ENCODE assay signal across 22 cellular contexts in genomic region chr6:53605543-53606235, GRCh38. TPM values are rescaled to one million over a fixed set of nuclear protein-coding genes. Genes with fewer than 3 reads are reported as not detected.
"Had no signal": no experiment of that assay in that cellular context is flagged by ENCODE, and none has a peak within 500 bp of the region (broad histone marks: within the 10 kb centered on the region; RNA-seq: fewer than 3 reads in every experiment).

No MANE protein-coding gene starts in this region.

- H3K36me3 ChIP-seq: cardiac muscle cell, gastrocnemius medialis, neutrophil, spleen had no signal

- H3K79me2 ChIP-seq: parathyroid adenoma had no signal

- H3K4me1 Mint-ChIP-seq: activated CD4-positive, alpha-beta memory T cell treated with anti-CD3 and anti-CD28 coated beads, Interleukin-2, amount 10 ng/mL, durations not matched to agents 7 days and 5 days; activated CD8-positive, alpha-beta memory T cell treated with anti-CD3 and anti-CD28 coated beads, Interleukin-2, amount 10 ng/mL, durations not matched to agents 7 days and 5 days; activated naive CD8-positive, alpha-beta T cell treated with anti-CD3 and anti-CD28 coated beads for 36 hours; immature natural killer cell; naive thymus-derived CD8-positive, alpha-beta T cell; stimulated activated memory B cell treated with anti-CD40 and anti-IgM and Interleukin-4, amounts not matched to agents 10 μg/mL and 1 μg/mL and 100 μg/mL, for 72 hours had no signal

- H3K9me3 Mint-ChIP-seq: activated CD4-positive, alpha-beta memory T cell treated with anti-CD3 and anti-CD28 coated beads, Interleukin-2, amount 10 ng/mL, durations not matched to agents 7 days and 5 days; activated naive CD8-positive, alpha-beta T cell treated with anti-CD3 and anti-CD28 coated beads for 36 hours; immature natural killer cell; stimulated activated memory B cell treated with anti-CD40 and anti-IgM and Interleukin-4, amounts not matched to agents 10 μg/mL and 1 μg/mL and 100 μg/mL, for 72 hours; T-helper 2 cell treated with Interferon-gamma antibody and Interleukin-4, amounts not matched to agents 5 μg/mL and 100 μg/mL, for 36 hours had no signal

- H2AFZ ChIP-seq: parathyroid adenoma had no signal

- H3K9ac ChIP-seq: parathyroid adenoma had no signal

- FAIRE-seq: TTC549 had no signal

- H3K4me3 Mint-ChIP-seq: activated CD4-positive, alpha-beta memory T cell treated with anti-CD3 and anti-CD28 coated beads, Interleukin-2, amount 10 ng/mL, durations not matched to agents 7 days and 5 days; activated CD8-positive, alpha-beta memory T cell treated with anti-CD3 and anti-CD28 coated beads, Interleukin-2, amount 10 ng/mL, durations not matched to agents 7 days and 5 days; activated naive CD8-positive, alpha-beta T cell treated with anti-CD3 and anti-CD28 coated beads for 36 hours; immature natural killer cell; naive thymus-derived CD8-positive, alpha-beta T cell; stimulated activated memory B cell treated with anti-CD40 and anti-IgM and Interleukin-4, amounts not matched to agents 10 μg/mL and 1 μg/mL and 100 μg/mL, for 72 hours; T-helper 2 cell treated with Interferon-gamma antibody and Interleukin-4, amounts not matched to agents 5 μg/mL and 100 μg/mL, for 36 hours had no signal

- H3K27me3 ChIP-seq: cardiac muscle cell, gastrocnemius medialis, neutrophil, spleen, testis had no signal

- H3K27ac ChIP-seq: cardiac muscle cell, gastrocnemius medialis, neutrophil, parathyroid adenoma, spleen, testis had no signal

- H3K27ac Mint-ChIP-seq: activated CD4-positive, alpha-beta memory T cell treated with anti-CD3 and anti-CD28 coated beads, Interleukin-2, amount 10 ng/mL, durations not matched to agents 7 days and 5 days; activated CD8-positive, alpha-beta memory T cell treated with anti-CD3 and anti-CD28 coated beads, Interleukin-2, amount 10 ng/mL, durations not matched to agents 7 days and 5 days; activated naive CD8-positive, alpha-beta T cell treated with anti-CD3 and anti-CD28 coated beads for 36 hours; immature natural killer cell; naive thymus-derived CD8-positive, alpha-beta T cell; stimulated activated memory B cell treated with anti-CD40 and anti-IgM and Interleukin-4, amounts not matched to agents 10 μg/mL and 1 μg/mL and 100 μg/mL, for 72 hours; T-helper 2 cell treated with Interferon-gamma antibody and Interleukin-4, amounts not matched to agents 5 μg/mL and 100 μg/mL, for 36 hours had no signal

- H3K9me3 ChIP-seq: gastrocnemius medialis, neutrophil, spleen, testis had no signal

- H3K4me3 ChIP-seq: cardiac muscle cell, gastrocnemius medialis, spleen, testis had no signal

- H3K4me1 ChIP-seq: gastrocnemius medialis, parathyroid adenoma, spleen, testis had no signal

- DNase-seq: activated CD4-positive, alpha-beta memory T cell treated with anti-CD3 and anti-CD28 coated beads, Interleukin-2, amount 10 ng/mL, durations not matched to agents 7 days and 5 days; activated CD4-positive, alpha-beta T cell treated with anti-CD3 and anti-CD28 coated beads for 48 hours; activated CD4-positive, CD25-positive, alpha-beta regulatory T cell; activated CD8-positive, alpha-beta memory T cell treated with anti-CD3 and anti-CD28 coated beads, Interleukin-2, amount 10 ng/mL, durations not matched to agents 7 days and 5 days; activated naive CD8-positive, alpha-beta T cell treated with anti-CD3 and anti-CD28 coated beads for 36 hours; amniotic stem cell; dermis blood vessel endothelial cell; erythroblast; gastrocnemius medialis; head of caudate nucleus; immature natural killer cell; left cardiac atrium; naive thymus-derived CD8-positive, alpha-beta T cell; spleen; stimulated activated CD4-positive, alpha-beta T cell treated with anti-CD3 and anti-CD28 coated beads, Interleukin-4, amount 100 ng/mL, for 4 hours; testis had no signal

- H3K27me3 Mint-ChIP-seq: activated naive CD8-positive, alpha-beta T cell treated with anti-CD3 and anti-CD28 coated beads for 36 hours had no signal

- H3K36me3 Mint-ChIP-seq: activated CD8-positive, alpha-beta memory T cell treated with anti-CD3 and anti-CD28 coated beads, Interleukin-2, amount 10 ng/mL, durations not matched to agents 7 days and 5 days; activated naive CD8-positive, alpha-beta T cell treated with anti-CD3 and anti-CD28 coated beads for 36 hours; naive thymus-derived CD8-positive, alpha-beta T cell; stimulated activated memory B cell treated with anti-CD40 and anti-IgM and Interleukin-4, amounts not matched to agents 10 μg/mL and 1 μg/mL and 100 μg/mL, for 72 hours had no signal

RNA-seq across cellular contexts. Expression of gene KLHL31, which starts 59.9 kb away (rescaled TPM):
- polyA plus RNA-seq: immature natural killer cell; naive thymus-derived CD8-positive, alpha-beta T cell had no signal
